In genomic region chr3:196193738-196194541, GRCh38 we compare ENCODE assay signal across 1 cellular context.
TF ChIP-seq lines count a peak whose summit lies in the region.

No MANE protein-coding gene starts in this region.

TF ChIP-seq in K562, 482 proteins besides CTCF, POLR2A, EP300 and RAD21 (continued from another document):
- TF ChIP-seq MYNN (IDR thresholded peaks at IDR 0.05) (peak; percentile 94), MYNN (CRISPR knock-in tag; IDR thresholded peaks at IDR 0.05) (no peak), HDAC8 (tag; IDR thresholded peaks at IDR 0.05) (no peak), SPI1 (IDR thresholded peaks at IDR 0.05; ENCODE audit: borderline replicate concordance, low read depth, low read length) (peak; percentile 14; the same call in 1 of the 2 replicates), E2F8 (IDR thresholded peaks at IDR 0.05; ENCODE audit: low read depth, partially characterized antibody) (no peak), SMC3 (conservative IDR thresholded peaks at IDR 0.05; ENCODE audit: insufficient read depth, low read depth, low read length) (no peak), KLF1 (tag; IDR thresholded peaks at IDR 0.05) (no peak), SNIP1 (IDR thresholded peaks at IDR 0.05; ENCODE audit: low read depth) (no peak), PHF20 (IDR thresholded peaks at IDR 0.05; ENCODE audit: partially characterized antibody) (no peak), TCF7L2 (IDR thresholded peaks at IDR 0.05; ENCODE audit: low read depth, low read length) (no peak), CXXC5 (CRISPR knock-in tag; IDR thresholded peaks at IDR 0.05) (peak; percentile 72), ZNF12 (CRISPR knock-in tag; IDR thresholded peaks at IDR 0.05) (no peak), ZNF408 (CRISPR knock-in tag; IDR thresholded peaks at IDR 0.05; ENCODE audit: low read depth) (no peak), BRD9 (IDR thresholded peaks at IDR 0.05; ENCODE audit: low read depth, partially characterized antibody) (no peak)
- TF ChIP-seq, protein P1, sequence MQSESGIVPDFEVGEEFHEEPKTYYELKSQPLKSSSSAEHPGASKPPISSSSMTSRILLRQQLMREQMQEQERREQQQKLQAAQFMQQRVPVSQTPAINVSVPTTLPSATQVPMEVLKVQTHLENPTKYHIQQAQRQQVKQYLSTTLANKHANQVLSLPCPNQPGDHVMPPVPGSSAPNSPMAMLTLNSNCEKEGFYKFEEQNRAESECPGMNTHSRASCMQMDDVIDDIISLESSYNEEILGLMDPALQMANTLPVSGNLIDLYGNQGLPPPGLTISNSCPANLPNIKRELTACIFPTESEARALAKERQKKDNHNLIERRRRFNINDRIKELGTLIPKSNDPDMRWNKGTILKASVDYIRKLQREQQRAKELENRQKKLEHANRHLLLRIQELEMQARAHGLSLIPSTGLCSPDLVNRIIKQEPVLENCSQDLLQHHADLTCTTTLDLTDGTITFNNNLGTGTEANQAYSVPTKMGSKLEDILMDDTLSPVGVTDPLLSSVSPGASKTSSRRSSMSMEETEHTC (IDR thresholded peaks at IDR 0.05) = no peak
